8 cellular contexts compared by ENCODE assay signal in the genomic region with DNA sequence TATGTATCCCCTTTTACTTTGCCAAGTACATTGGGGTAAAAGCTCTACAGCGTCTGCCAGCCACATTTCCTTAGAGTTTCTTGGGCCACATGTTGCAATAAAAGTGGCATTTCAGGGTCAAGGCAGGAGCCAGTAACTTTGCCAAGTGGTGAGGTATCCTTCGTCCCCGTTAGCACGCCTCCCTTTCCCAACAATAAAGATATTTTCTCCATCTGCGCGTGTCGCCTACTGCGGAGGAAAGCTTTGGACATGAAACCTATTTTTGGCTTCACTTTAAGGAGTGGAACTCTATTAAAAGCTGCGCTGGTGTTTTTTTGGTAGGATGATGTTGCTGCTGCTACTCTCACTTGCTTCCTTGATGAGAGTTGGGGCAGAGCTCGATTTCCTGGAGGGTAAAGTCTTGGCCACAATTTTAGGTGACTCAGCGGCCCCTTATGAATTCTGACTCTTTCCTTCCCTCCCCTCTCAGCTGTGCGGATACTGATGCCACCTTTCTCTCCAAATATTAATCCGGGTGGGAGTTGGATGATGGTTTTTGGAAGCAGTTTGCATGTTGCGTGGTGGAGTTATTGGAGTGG. TPM values are rescaled to one million over a fixed set of nuclear protein-coding genes. Genes with fewer than 3 reads are reported as not detected.
A peak's percentile ranks its signal among the peaks of the same experiment; 100 is the strongest.
DNase-seq lines count a peak whose midpoint lies in the region; ATAC-seq and TF ChIP-seq lines count a peak whose summit lies in the region.

No MANE protein-coding gene starts in this region.

- CTCF ChIA-PET in WTC11 (lab: Charles Lee), result no interaction called here

- H3K27ac ChIP-seq in 22Rv1 (peak overlapping the region; percentile 86), subcutaneous abdominal adipose tissue (ENCODE audit: low read depth, low read length) (peak overlapping the region; percentile 92)

- H3K9ac ChIP-seq in subcutaneous abdominal adipose tissue (ENCODE audit: low read length in 5 of 5), result peak overlapping the region; percentile 71 to 98 (median 94)

- DNase-seq in WTC11 (ENCODE audit: low spot score) (no peak), mesothelial cell of epicardium (ENCODE audit: low spot score in 2 of 2, unreplicated experiment in 2 of 2) (peak in 1 of 2 experiments; percentile 38)
- DNase-seq in effector CD4-positive, alpha-beta T cell, result peak; percentile 23

- H3K4me1 ChIP-seq in subcutaneous abdominal adipose tissue (ENCODE audit: control insufficient read depth in 5 of 5, insufficient read depth in 5 of 5, low read length in 5 of 5), result peaks cover 0 to 22% (median 19%) of the 10 kb centered on the region in 5 donors

- no peaks in the 10 kb centered on the region for H3K36me3 ChIP-seq in subcutaneous abdominal adipose tissue (ENCODE audit: control insufficient read depth in 5 of 5, insufficient read depth in 5 of 5, low read length in 5 of 5)

- no peak for TF ChIP-seq CTCF in 22Rv1 (IDR thresholded peaks at IDR 0.05)
- no peak for TF ChIP-seq CTCF in WTC11 (IDR thresholded peaks at IDR 0.05)
- TF ChIP-seq CTCF in mesothelial cell of epicardium (IDR thresholded peaks at IDR 0.05; ENCODE audit: unreplicated experiment), result no peak

- H3K27me3 Mint-ChIP-seq in WTC11 (ENCODE audit: low read depth) (no peaks in the 10 kb centered on the region; the same call in 1 of the 2 replicates), mesothelial cell of epicardium (ENCODE audit: low read depth) (no peaks in the 10 kb centered on the region)

- H3K36me3 Mint-ChIP-seq in WTC11 (peaks cover 22% of the 10 kb centered on the region), mesothelial cell of epicardium (peaks cover 32% of the 10 kb centered on the region)

- H3K4me1 Mint-ChIP-seq in WTC11 (peaks cover 27% of the 10 kb centered on the region), mesothelial cell of epicardium (peaks cover 29% of the 10 kb centered on the region)

- H3K9me3 Mint-ChIP-seq in WTC11, result peaks cover 39% of the 10 kb centered on the region
- H3K9me3 Mint-ChIP-seq in mesothelial cell of epicardium, result peaks cover 37% of the 10 kb centered on the region

- POLR2A ChIA-PET in WTC11 (lab: Charles Lee), result no interaction called here

- ATAC-seq in GM18858 (IDR thresholded peaks at IDR 0.05; ENCODE audit: unreplicated experiment) (peak; percentile 4), HG03520 (IDR thresholded peaks at IDR 0.05; ENCODE audit: unreplicated experiment) (peak; percentile 4), WTC11 (no peak; the same call in 1 of the 2 replicates), HG02973 (IDR thresholded peaks at IDR 0.05; ENCODE audit: unreplicated experiment) (no peak)

- H3K27ac Mint-ChIP-seq in WTC11, result peak overlapping the region; percentile 37
- peak overlapping the region; percentile 95 for H3K27ac Mint-ChIP-seq in mesothelial cell of epicardium

- H3K9me3 ChIP-seq in subcutaneous abdominal adipose tissue (ENCODE audit: control insufficient read depth in 5 of 5, low read length in 5 of 5), result peaks cover 0 to 4% (median 2%) of the 10 kb centered on the region in 5 donors

- H3K4me3 Mint-ChIP-seq in WTC11 (peak overlapping the region; percentile 89), mesothelial cell of epicardium (peak overlapping the region; percentile 86)

- H3K4me3 ChIP-seq in subcutaneous abdominal adipose tissue (ENCODE audit: low read depth in 1 of 5, low read length in 5 of 5), result peak overlapping the region; percentile 75 to 95 (median 87)

- no peaks in the 10 kb centered on the region for H3K27me3 ChIP-seq in subcutaneous abdominal adipose tissue (ENCODE audit: control insufficient read depth in 5 of 5, insufficient read depth in 4 of 5, low read length in 5 of 5)

TF ChIP-seq in WTC11, 78 proteins besides CTCF, POLR2A, EP300 and RAD21:
- TF ChIP-seq KAT7 (CRISPR knock-in tag; IDR thresholded peaks at IDR 0.05; ENCODE audit: borderline replicate concordance), result no peak
- TF ChIP-seq ZNF263 (CRISPR knock-in tag; IDR thresholded peaks at IDR 0.05; ENCODE audit: low read depth), result no peak
- no peak for TF ChIP-seq SMAD4 (CRISPR knock-in tag; IDR thresholded peaks at IDR 0.05)
- TF ChIP-seq, protein P1, sequence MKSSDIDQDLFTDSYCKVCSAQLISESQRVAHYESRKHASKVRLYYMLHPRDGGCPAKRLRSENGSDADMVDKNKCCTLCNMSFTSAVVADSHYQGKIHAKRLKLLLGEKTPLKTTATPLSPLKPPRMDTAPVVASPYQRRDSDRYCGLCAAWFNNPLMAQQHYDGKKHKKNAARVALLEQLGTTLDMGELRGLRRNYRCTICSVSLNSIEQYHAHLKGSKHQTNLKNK (CRISPR knock-in tag; IDR thresholded peaks at IDR 0.05), result no peak
- TF ChIP-seq, protein P2, sequence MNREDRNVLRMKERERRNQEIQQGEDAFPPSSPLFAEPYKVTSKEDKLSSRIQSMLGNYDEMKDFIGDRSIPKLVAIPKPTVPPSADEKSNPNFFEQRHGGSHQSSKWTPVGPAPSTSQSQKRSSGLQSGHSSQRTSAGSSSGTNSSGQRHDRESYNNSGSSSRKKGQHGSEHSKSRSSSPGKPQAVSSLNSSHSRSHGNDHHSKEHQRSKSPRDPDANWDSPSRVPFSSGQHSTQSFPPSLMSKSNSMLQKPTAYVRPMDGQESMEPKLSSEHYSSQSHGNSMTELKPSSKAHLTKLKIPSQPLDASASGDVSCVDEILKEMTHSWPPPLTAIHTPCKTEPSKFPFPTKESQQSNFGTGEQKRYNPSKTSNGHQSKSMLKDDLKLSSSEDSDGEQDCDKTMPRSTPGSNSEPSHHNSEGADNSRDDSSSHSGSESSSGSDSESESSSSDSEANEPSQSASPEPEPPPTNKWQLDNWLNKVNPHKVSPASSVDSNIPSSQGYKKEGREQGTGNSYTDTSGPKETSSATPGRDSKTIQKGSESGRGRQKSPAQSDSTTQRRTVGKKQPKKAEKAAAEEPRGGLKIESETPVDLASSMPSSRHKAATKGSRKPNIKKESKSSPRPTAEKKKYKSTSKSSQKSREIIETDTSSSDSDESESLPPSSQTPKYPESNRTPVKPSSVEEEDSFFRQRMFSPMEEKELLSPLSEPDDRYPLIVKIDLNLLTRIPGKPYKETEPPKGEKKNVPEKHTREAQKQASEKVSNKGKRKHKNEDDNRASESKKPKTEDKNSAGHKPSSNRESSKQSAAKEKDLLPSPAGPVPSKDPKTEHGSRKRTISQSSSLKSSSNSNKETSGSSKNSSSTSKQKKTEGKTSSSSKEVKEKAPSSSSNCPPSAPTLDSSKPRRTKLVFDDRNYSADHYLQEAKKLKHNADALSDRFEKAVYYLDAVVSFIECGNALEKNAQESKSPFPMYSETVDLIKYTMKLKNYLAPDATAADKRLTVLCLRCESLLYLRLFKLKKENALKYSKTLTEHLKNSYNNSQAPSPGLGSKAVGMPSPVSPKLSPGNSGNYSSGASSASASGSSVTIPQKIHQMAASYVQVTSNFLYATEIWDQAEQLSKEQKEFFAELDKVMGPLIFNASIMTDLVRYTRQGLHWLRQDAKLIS (CRISPR knock-in tag; IDR thresholded peaks at IDR 0.05; ENCODE audit: borderline replicate concordance), result no peak
- no peak for TF ChIP-seq NFYB (CRISPR knock-in tag; conservative IDR thresholded peaks at IDR 0.05; ENCODE audit: low read depth)
- no peak for TF ChIP-seq ETV6 (CRISPR knock-in tag; IDR thresholded peaks at IDR 0.05)
- TF ChIP-seq, protein P3, sequence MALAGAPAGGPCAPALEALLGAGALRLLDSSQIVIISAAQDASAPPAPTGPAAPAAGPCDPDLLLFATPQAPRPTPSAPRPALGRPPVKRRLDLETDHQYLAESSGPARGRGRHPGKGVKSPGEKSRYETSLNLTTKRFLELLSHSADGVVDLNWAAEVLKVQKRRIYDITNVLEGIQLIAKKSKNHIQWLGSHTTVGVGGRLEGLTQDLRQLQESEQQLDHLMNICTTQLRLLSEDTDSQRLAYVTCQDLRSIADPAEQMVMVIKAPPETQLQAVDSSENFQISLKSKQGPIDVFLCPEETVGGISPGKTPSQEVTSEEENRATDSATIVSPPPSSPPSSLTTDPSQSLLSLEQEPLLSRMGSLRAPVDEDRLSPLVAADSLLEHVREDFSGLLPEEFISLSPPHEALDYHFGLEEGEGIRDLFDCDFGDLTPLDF (CRISPR knock-in tag; IDR thresholded peaks at IDR 0.05), result no peak
- no peak for TF ChIP-seq CBFB (CRISPR knock-in tag; IDR thresholded peaks at IDR 0.05; ENCODE audit: low read depth)
- no peak for TF ChIP-seq RORB (CRISPR knock-in tag; IDR thresholded peaks at IDR 0.05)
- TF ChIP-seq, protein P4, sequence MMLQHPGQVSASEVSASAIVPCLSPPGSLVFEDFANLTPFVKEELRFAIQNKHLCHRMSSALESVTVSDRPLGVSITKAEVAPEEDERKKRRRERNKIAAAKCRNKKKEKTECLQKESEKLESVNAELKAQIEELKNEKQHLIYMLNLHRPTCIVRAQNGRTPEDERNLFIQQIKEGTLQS (CRISPR knock-in tag; conservative IDR thresholded peaks at IDR 0.05), result no peak
- TF ChIP-seq ZNF121 (CRISPR knock-in tag; IDR thresholded peaks at IDR 0.05), result no peak

RNA-seq across cellular contexts. Expression of a gene that starts 0.9 kb away (rescaled TPM):
- total RNA-seq in WTC11 (2021) (15.7 to 19.5 TPM (median 17.9 TPM) in 3 replicates), mesothelial cell of epicardium (28.1 to 30.7 TPM (median 29.1 TPM) in 3 replicates)

Comparison
In these comparisons a context has a peak if more than half of its experiments do, and no peak if none do; other contexts are left out.
1. ATAC-seq: peak in GM18858 (single experiment) and HG03520 (single experiment); none in WTC11 (single experiment) and HG02973 (single experiment).